Comparison of ENCODE assay signal across 10 cellular contexts in the genomic region with DNA sequence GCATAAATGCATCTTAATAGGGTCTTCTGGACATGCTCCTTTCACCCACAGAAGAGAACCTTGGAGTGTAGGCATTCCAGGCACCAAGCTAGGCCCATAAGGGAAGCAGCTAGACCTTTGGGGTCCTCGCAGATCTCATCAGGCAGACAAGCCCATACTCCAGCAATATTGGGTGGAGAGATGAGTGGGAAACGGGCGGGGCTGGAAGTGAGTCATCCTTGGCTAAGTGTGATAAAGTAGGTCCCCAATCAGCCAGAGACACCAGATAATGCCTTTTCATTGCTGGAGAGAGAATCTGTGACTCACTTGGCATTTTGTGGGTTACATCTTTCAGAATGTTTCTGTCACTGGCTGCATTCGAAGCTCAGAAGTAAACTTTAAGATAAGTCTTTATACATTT.
A peak's percentile ranks its signal among the peaks of the same experiment; 100 is the strongest.
DNase-seq lines count a peak whose midpoint lies in the region; ATAC-seq, FAIRE-seq and TF ChIP-seq lines count a peak whose summit lies in the region.
"Had no signal": no experiment of that assay in that cellular context is flagged by ENCODE, and none has a peak within 500 bp of the region (broad histone marks: within the 10 kb centered on the region; RNA-seq: fewer than 3 reads in every experiment).

No MANE protein-coding gene starts in this region.

- FAIRE-seq in GM12891 (lab: Jason Lieb, UNC): peak; percentile 75

- no peak for TF ChIP-seq POLR2A in GM12891 (IDR thresholded peaks at IDR 0.05; ENCODE audit: low read depth, low read length)

- H3K4me2 ChIP-seq in MM.1S (ENCODE audit: low read depth, low read length): no peak overlapping the region

- no peak for DNase-seq in GM12891 (ENCODE audit: insufficient read length, low spot score)
- peak; percentile 31 for DNase-seq in OCI-M1 (lab: John Stamatoyannopoulos, UW)
- DNase-seq in activated naive CD4-positive, alpha-beta T cell treated with anti-CD3 and anti-CD28 coated beads, Interleukin-2, amount 50 U/mL, for 16 hours: peak; percentile 51
- DNase-seq in stimulated activated CD4-positive, alpha-beta T cell treated with anti-CD3 and anti-CD28 coated beads, Interleukin-15, amount 100 ng/mL, for 24 hours: peak; percentile 74
- no peak for DNase-seq in NCI-H446 treated with DMSO at 0.1 percent for 48 hours (lab: John Stamatoyannopoulos, UW)
- no peak for DNase-seq in MM.1S
- DNase-seq in C1 segment of cervical spinal cord (lab: John Stamatoyannopoulos, UW): no peak
- DNase-seq: cortex of kidney had no signal

- H3K4me1 ChIP-seq in MM.1S (ENCODE audit: low read length): no peaks in the 10 kb centered on the region

- no peak overlapping the region for H3K9ac ChIP-seq in MM.1S (ENCODE audit: low read length)

- H3K79me2 ChIP-seq in MM.1S (ENCODE audit: low read length): no peaks in the 10 kb centered on the region

- H3K27ac ChIP-seq in MM.1S (ENCODE audit: low read length): no peak overlapping the region

- H4K20me1 ChIP-seq in MM.1S (ENCODE audit: insufficient read depth, low read length): no peaks in the 10 kb centered on the region

- no peak for TF ChIP-seq CTCF in MM.1S (IDR thresholded peaks at IDR 0.05; ENCODE audit: low read length)

- H3K27me3 ChIP-seq in MM.1S (replicated peaks; ENCODE audit: insufficient read depth, low read length): no peaks in the 10 kb centered on the region

- H3K4me3 ChIP-seq in MM.1S (ENCODE audit: low read length): no peak overlapping the region
- H3K4me3 ChIP-seq: HAP-1 had no signal

- no peak overlapping the region for H2AFZ ChIP-seq in MM.1S (ENCODE audit: low read length)

- no peaks in the 10 kb centered on the region for H3K36me3 ChIP-seq in MM.1S (replicated peaks; ENCODE audit: insufficient read depth, low read length)
- H3K36me3 ChIP-seq: HAP-1 had no signal

- ATAC-seq in HG03045 (IDR thresholded peaks at IDR 0.05; ENCODE audit: unreplicated experiment): no peak

- H3K9me3 ChIP-seq in MM.1S (replicated peaks; ENCODE audit: insufficient read depth, low read length): no peaks in the 10 kb centered on the region
- H3K9me3 ChIP-seq: HAP-1 had no signal

- no peaks in the 10 kb centered on the region for H3F3A ChIP-seq in MM.1S (ENCODE audit: insufficient read depth, low read length)

- no peaks in the 10 kb centered on the region for H3K9me2 ChIP-seq in MM.1S (replicated peaks; ENCODE audit: insufficient read depth, low read length)

TF ChIP-seq in GM12891, 5 proteins besides CTCF, POLR2A, EP300 and RAD21:
- TF ChIP-seq PAX5 (IDR thresholded peaks at IDR 0.05; ENCODE audit: insufficient read depth, low read length, severe bottlenecking) (no peak), TAF1 (IDR thresholded peaks at IDR 0.05; ENCODE audit: low read depth, low read length) (no peak), SPI1 (IDR thresholded peaks at IDR 0.05; ENCODE audit: low read depth, low read length) (no peak), POU2F2 (IDR thresholded peaks at IDR 0.05; ENCODE audit: low read depth, low read length) (no peak), POLR2AphosphoS5 (IDR thresholded peaks at IDR 0.05; ENCODE audit: low read depth, low read length) (no peak)

Comparison
In these comparisons a context has a peak if more than half of its experiments do, and no peak if none do; other contexts are left out.
1. DNase-seq: peak in OCI-M1 (single experiment), activated naive CD4-positive, alpha-beta T cell treated with anti-CD3 and anti-CD28 coated beads, Interleukin-2, amount 50 U/mL, for 16 hours (single experiment) and stimulated activated CD4-positive, alpha-beta T cell treated with anti-CD3 and anti-CD28 coated beads, Interleukin-15, amount 100 ng/mL, for 24 hours (single experiment); none in GM12891 (single experiment), NCI-H446 treated with DMSO at 0.1 percent for 48 hours (single experiment), MM.1S (single experiment) and C1 segment of cervical spinal cord (0 of 14).